Comparison of ENCODE assay signal across 9 cellular contexts in genomic region chr3:11477286-11477935, GRCh38.
A peak's percentile ranks its signal among the peaks of the same experiment; 100 is the strongest.
DNase-seq lines count a peak whose midpoint lies in the region; ATAC-seq, FAIRE-seq and TF ChIP-seq lines count a peak whose summit lies in the region.
"Had no signal": no experiment of that assay in that cellular context is flagged by ENCODE, and none has a peak within 500 bp of the region (broad histone marks: within the 10 kb centered on the region; RNA-seq: fewer than 3 reads in every experiment).

No MANE protein-coding gene starts in this region.

- H3K36me3 ChIP-seq in ovary = no peaks in the 10 kb centered on the region

- 52 to 58% (median 54%) methylated on average over 5 of the region's 5 CpGs for WGBS in ovary, 3 donors

- H3K9me3 ChIP-seq in ovary = no peaks in the 10 kb centered on the region

- ATAC-seq in SK-N-SH treated with all-trans-retinoic acid at 6 μM for 48 hours = peak; percentile 94
- no peak for ATAC-seq in HG03565 (IDR thresholded peaks at IDR 0.05; ENCODE audit: unreplicated experiment)
- ATAC-seq: activated T-cell treated with anti-CD3 and anti-CD28 coated beads, Interleukin-2, amount 50 U/mL, for 4 hours had no signal

- H3K27me3 ChIP-seq in ovary = no peaks in the 10 kb centered on the region

- no peak for TF ChIP-seq POLR2A in ovary (IDR thresholded peaks at IDR 0.05)

- no peak overlapping the region for H3K4me3 ChIP-seq in fibroblast of villous mesenchyme (ENCODE audit: low read depth, low read length)
- H3K4me3 ChIP-seq in ovary = no peak overlapping the region

- TF ChIP-seq CTCF in AG09319 (IDR thresholded peaks at IDR 0.05; ENCODE audit: low read depth, low read length) (no peak), fibroblast of villous mesenchyme (IDR thresholded peaks at IDR 0.05; ENCODE audit: insufficient read depth, low read depth, low read length) (no peak), ovary (IDR thresholded peaks at IDR 0.05) (no peak)

- DNase-seq in AG09319 (ENCODE audit: extremely low read depth, low read depth) = peak; percentile 47
- peak; percentile 84 for DNase-seq in fibroblast of villous mesenchyme (ENCODE audit: low read depth)
- DNase-seq in ovary = peak in 1 of 5 donors; percentile 45
- DNase-seq in activated CD4-positive, CD25-positive, alpha-beta regulatory T cell treated with anti-CD3 and anti-CD28 coated beads, Interleukin-2, amount 50 U/mL, for 72 hours = no peak
- no peak for DNase-seq in frontal cortex (ENCODE audit: low spot score in 2 of 2)
- DNase-seq in NCI-H187 (lab: John Stamatoyannopoulos, UW) = no peak
- DNase-seq: activated T-cell treated with anti-CD3 and anti-CD28 coated beads, Interleukin-2, amount 50 U/mL, for 4 hours had no signal

- H3K4me1 ChIP-seq in ovary (ENCODE audit: insufficient read depth) = peaks cover 14% of the 10 kb centered on the region

- TF ChIP-seq EP300 in ovary (IDR thresholded peaks at IDR 0.05) = peak; percentile 24

- FAIRE-seq in frontal cortex (lab: Jason Lieb, UNC) = no peak

- intact Hi-C loops in ovary (cut with DNase I) = no loop called here

- peak overlapping the region in 1 of 2 donors; percentile 57 for H3K27ac ChIP-seq in ovary

TF ChIP-seq in SK-N-SH treated with all-trans-retinoic acid at 6 μM for 48 hours, 23 proteins besides CTCF, POLR2A, EP300 and RAD21:
- TF ChIP-seq TCF4 (CRISPR knock-in tag; IDR thresholded peaks at IDR 0.05; ENCODE audit: borderline replicate concordance) (no peak), OSR1 (CRISPR knock-in tag; IDR thresholded peaks at IDR 0.05) (no peak), GLIS3 (CRISPR knock-in tag; IDR thresholded peaks at IDR 0.05) (no peak), ZC3H10 (CRISPR knock-in tag; IDR thresholded peaks at IDR 0.05) (no peak), POU6F1 (CRISPR knock-in tag; IDR thresholded peaks at IDR 0.05; ENCODE audit: borderline replicate concordance, low read depth) (no peak), RARB (CRISPR knock-in tag; IDR thresholded peaks at IDR 0.05) (no peak), SNAI2 (CRISPR knock-in tag; IDR thresholded peaks at IDR 0.05) (no peak), BACH2 (CRISPR knock-in tag; IDR thresholded peaks at IDR 0.05; ENCODE audit: borderline replicate concordance) (no peak), ESRRG (CRISPR knock-in tag; IDR thresholded peaks at IDR 0.05) (no peak), CSDC2 (CRISPR knock-in tag; IDR thresholded peaks at IDR 0.05) (no peak), TOX (CRISPR knock-in tag; IDR thresholded peaks at IDR 0.05; ENCODE audit: borderline replicate concordance) (no peak), CREB5 (CRISPR knock-in tag; IDR thresholded peaks at IDR 0.05; ENCODE audit: low read depth) (no peak), ZFP3 (CRISPR knock-in tag; IDR thresholded peaks at IDR 0.05) (no peak), ISL1 (CRISPR knock-in tag; IDR thresholded peaks at IDR 0.05) (no peak), ZNF70 (CRISPR knock-in tag; IDR thresholded peaks at IDR 0.05) (no peak), PATZ1 (CRISPR knock-in tag; IDR thresholded peaks at IDR 0.05; ENCODE audit: borderline replicate concordance) (no peak), ARNTL (CRISPR knock-in tag; IDR thresholded peaks at IDR 0.05; ENCODE audit: borderline replicate concordance, low read depth) (no peak), ZNF8 (CRISPR knock-in tag; IDR thresholded peaks at IDR 0.05) (no peak)
TF ChIP-seq in SK-N-SH treated with all-trans-retinoic acid at 6 μM for 48 hours: peak in this region for 0.

Comparison
In these comparisons a context has a peak if more than half of its experiments do, and no peak if none do; other contexts are left out.
1. DNase-seq: peak in AG09319 (single experiment) and fibroblast of villous mesenchyme (single experiment); none in activated CD4-positive, CD25-positive, alpha-beta regulatory T cell treated with anti-CD3 and anti-CD28 coated beads, Interleukin-2, amount 50 U/mL, for 72 hours (single experiment), frontal cortex (0 of 2) and NCI-H187 (0 of 2).